ENCODE assay signal across 20 cellular contexts in genomic region chr14:38605193-38606114, GRCh38.
DNase-seq lines count a peak whose midpoint lies in the region; ATAC-seq, FAIRE-seq and TF ChIP-seq lines count a peak whose summit lies in the region.
"Had no signal": no experiment of that assay in that cellular context is flagged by ENCODE, and none has a peak within 500 bp of the region (broad histone marks: within the 10 kb centered on the region; RNA-seq: fewer than 3 reads in every experiment).

No MANE protein-coding gene starts in this region.

- no peak overlapping the region for H2AFZ ChIP-seq in astrocyte (ENCODE audit: low read depth, low read length)
- H2AFZ ChIP-seq: parathyroid adenoma had no signal

- H4K20me1 ChIP-seq in astrocyte (ENCODE audit: insufficient read depth, low read length): no peaks in the 10 kb centered on the region

- FAIRE-seq in astrocyte (lab: Jason Lieb, UNC): no peak
- FAIRE-seq: GM12878 had no signal

- H3K4me1 ChIP-seq in Caco-2 (no peaks in the 10 kb centered on the region), astrocyte (ENCODE audit: insufficient read depth, low read length) (no peaks in the 10 kb centered on the region), right lobe of liver (peaks cover 0 to 26% (median 0%) of the 10 kb centered on the region in 4 donors)
- H3K4me1 ChIP-seq: parathyroid adenoma, stomach had no signal

- H3K36me3 ChIP-seq in Caco-2 (ENCODE audit: control insufficient read depth, insufficient read depth, low read length) (no peaks in the 10 kb centered on the region), astrocyte (ENCODE audit: insufficient read depth, low read length) (no peaks in the 10 kb centered on the region), right lobe of liver (no peaks in the 10 kb centered on the region)
- H3K36me3 ChIP-seq: stomach had no signal

- H3K9me3 Mint-ChIP-seq in Caco-2 (ENCODE audit: unreplicated experiment): no peaks in the 10 kb centered on the region
- H3K9me3 Mint-ChIP-seq in astrocyte (ENCODE audit: unreplicated experiment): peaks cover 7% of the 10 kb centered on the region
- H3K9me3 Mint-ChIP-seq in activated CD4-positive, alpha-beta memory T cell treated with anti-CD3 and anti-CD28 coated beads, Interleukin-2, amount 10 ng/mL, durations not matched to agents 7 days and 5 days: no peaks in the 10 kb centered on the region

- POLR2A ChIA-PET in Caco-2 (lab: Charles Lee): no interaction called here
- POLR2A ChIA-PET in activated CD4-positive, alpha-beta memory T cell treated with anti-CD3 and anti-CD28 coated beads, Interleukin-2, amount 10 ng/mL, durations not matched to agents 7 days and 5 days (lab: Charles Lee): no interaction called here

- CTCF ChIA-PET in Caco-2 (lab: Charles Lee): interaction anchor here (1.3 kb wide), 1 partner anchor 262 kb away, joined by 4 read pairs; no protein-coding TSS in a partner anchor
- CTCF ChIA-PET in activated CD4-positive, alpha-beta memory T cell treated with anti-CD3 and anti-CD28 coated beads, Interleukin-2, amount 10 ng/mL, durations not matched to agents 7 days and 5 days (lab: Charles Lee): no interaction called here

- ATAC-seq in right lobe of liver (peak; percentile 63 to 90 (median 74)), esophagus mucosa (no peak)
- ATAC-seq: GM12878 had no signal

- no peaks in the 10 kb centered on the region for H3K79me2 ChIP-seq in astrocyte (ENCODE audit: insufficient read depth, low read length)
- H3K79me2 ChIP-seq: parathyroid adenoma had no signal

- H3K27ac Mint-ChIP-seq in Caco-2 (ENCODE audit: unreplicated experiment) (no peak overlapping the region), astrocyte (ENCODE audit: unreplicated experiment) (no peak overlapping the region)
- H3K27ac Mint-ChIP-seq in activated CD4-positive, alpha-beta memory T cell treated with anti-CD3 and anti-CD28 coated beads, Interleukin-2, amount 10 ng/mL, durations not matched to agents 7 days and 5 days: no peak overlapping the region
- H3K27ac Mint-ChIP-seq: CD4-positive, CD25-positive, alpha-beta regulatory T cell had no signal

- 26% methylated on average over 3 of the region's 3 CpGs for WGBS in right lobe of liver (ENCODE audit: insufficient coverage, low coverage, low lambda C conversion rate, missing lambda C conversion rate)

- TF ChIP-seq CTCF in Caco-2 (IDR thresholded peaks at IDR 0.05; ENCODE audit: insufficient read depth in 1 of 2, low read depth in 1 of 2, low read length in 1 of 2, severe bottlenecking in 1 of 2, unreplicated experiment in 1 of 2) (peak; percentile 10 to 29), LNCAP (IDR thresholded peaks at IDR 0.05) (peak; percentile 43; the same call in 1 of the 2 replicates), astrocyte (IDR thresholded peaks at IDR 0.05; ENCODE audit: insufficient read depth, low read depth, low read length) (peak; percentile 25), right lobe of liver (IDR thresholded peaks at IDR 0.05) (peak; percentile 19 to 37 (median 32))

- H3K9me3 ChIP-seq in Caco-2 (no peaks in the 10 kb centered on the region), astrocyte (ENCODE audit: insufficient read depth, low read depth, low read length) (no peaks in the 10 kb centered on the region), right lobe of liver (no peaks in the 10 kb centered on the region)

- intact Hi-C loops in Caco-2 (cut with micrococcal nuclease; ENCODE audit: unreplicated experiment) (loop anchor here (1.0 to 5.0 kb wide), 3 partner anchors 262 to 703 kb away; no protein-coding TSS in a partner anchor), right lobe of liver (cut with DNase I) (no loop called here)

- H3K9ac ChIP-seq in astrocyte (ENCODE audit: low read length): no peak overlapping the region
- H3K9ac ChIP-seq: KMS-11, parathyroid adenoma had no signal

- H3K27me3 Mint-ChIP-seq in Caco-2 (ENCODE audit: insufficient read depth, unreplicated experiment) (peaks cover under 1% of the 10 kb centered on the region), astrocyte (ENCODE audit: low read depth, unreplicated experiment) (no peaks in the 10 kb centered on the region)
- no peaks in the 10 kb centered on the region for H3K27me3 Mint-ChIP-seq in activated CD4-positive, alpha-beta memory T cell treated with anti-CD3 and anti-CD28 coated beads, Interleukin-2, amount 10 ng/mL, durations not matched to agents 7 days and 5 days
- H3K27me3 Mint-ChIP-seq: CD4-positive, CD25-positive, alpha-beta regulatory T cell; central memory CD8-positive, alpha-beta T cell had no signal

- BruUV-seq in Caco-2 (replicated peaks; lab: Mats Ljungman, UMichigan): no TSS peak

- DNase-seq in Caco-2: no peak
- DNase-seq in astrocyte (ENCODE audit: low read depth): no peak
- no peak for DNase-seq in right lobe of liver
- no peak for DNase-seq in ecto neural progenitor cell (ENCODE audit: low spot score)
- DNase-seq in caudate nucleus (lab: John Stamatoyannopoulos, UW): no peak
- DNase-seq in activated CD4-positive, alpha-beta memory T cell treated with anti-CD3 and anti-CD28 coated beads, Interleukin-2, amount 10 ng/mL, durations not matched to agents 7 days and 5 days: no peak
- DNase-seq: activated CD4-positive, alpha-beta T cell treated with anti-CD3 and anti-CD28 coated beads, Interleukin-2, amount 50 U/mL, for 4 hours; activated T-cell treated with anti-CD3 and anti-CD28 coated beads, Interleukin-2, amount 50 U/mL, for 48 hours; CD4-positive, CD25-positive, alpha-beta regulatory T cell; islet precursor cell; NCI-H187; stomach; T-helper 9 cell had no signal

- TF ChIP-seq POLR2A in right lobe of liver (IDR thresholded peaks at IDR 0.05): no peak

- H3K4me3 Mint-ChIP-seq in Caco-2 (ENCODE audit: unreplicated experiment): no peak overlapping the region
- no peak overlapping the region for H3K4me3 Mint-ChIP-seq in astrocyte (ENCODE audit: unreplicated experiment)
- no peak overlapping the region for H3K4me3 Mint-ChIP-seq in activated CD4-positive, alpha-beta memory T cell treated with anti-CD3 and anti-CD28 coated beads, Interleukin-2, amount 10 ng/mL, durations not matched to agents 7 days and 5 days
- H3K4me3 Mint-ChIP-seq: CD4-positive, CD25-positive, alpha-beta regulatory T cell; central memory CD8-positive, alpha-beta T cell had no signal

- no peaks in the 10 kb centered on the region for H3K36me3 Mint-ChIP-seq in Caco-2 (ENCODE audit: insufficient read depth, unreplicated experiment)
- no peaks in the 10 kb centered on the region for H3K36me3 Mint-ChIP-seq in astrocyte (ENCODE audit: low read depth, unreplicated experiment)
- H3K36me3 Mint-ChIP-seq in activated CD4-positive, alpha-beta memory T cell treated with anti-CD3 and anti-CD28 coated beads, Interleukin-2, amount 10 ng/mL, durations not matched to agents 7 days and 5 days (ENCODE audit: low read depth): no peaks in the 10 kb centered on the region
- H3K36me3 Mint-ChIP-seq: CD4-positive, CD25-positive, alpha-beta regulatory T cell had no signal

- H3K4me2 ChIP-seq in astrocyte (ENCODE audit: low read length): no peak overlapping the region
- H3K4me2 ChIP-seq: KMS-11 had no signal

- H3K4me1 Mint-ChIP-seq in Caco-2 (ENCODE audit: low read depth, unreplicated experiment) (no peaks in the 10 kb centered on the region), astrocyte (ENCODE audit: low read depth, unreplicated experiment) (no peaks in the 10 kb centered on the region)
- H3K4me1 Mint-ChIP-seq in activated CD4-positive, alpha-beta memory T cell treated with anti-CD3 and anti-CD28 coated beads, Interleukin-2, amount 10 ng/mL, durations not matched to agents 7 days and 5 days: no peaks in the 10 kb centered on the region
- H3K4me1 Mint-ChIP-seq: CD4-positive, CD25-positive, alpha-beta regulatory T cell; central memory CD8-positive, alpha-beta T cell had no signal

- H3K4me3 ChIP-seq in Caco-2 (ENCODE audit: low read depth, low read length): no peak overlapping the region
- no peak overlapping the region for H3K4me3 ChIP-seq in astrocyte (ENCODE audit: insufficient read depth, low read depth, low read length)
- peak overlapping the region in 1 of 3 donors; percentile 25 for H3K4me3 ChIP-seq in right lobe of liver
- H3K4me3 ChIP-seq: GM12878, stomach had no signal

- no peak overlapping the region for H3K27ac ChIP-seq in astrocyte (ENCODE audit: low read depth, low read length)
- H3K27ac ChIP-seq in right lobe of liver: peak overlapping the region in 1 of 3 donors; percentile 30
- no peak overlapping the region for H3K27ac ChIP-seq in caudate nucleus (ENCODE audit: low read depth, low read length)
- H3K27ac ChIP-seq: HL-60, KMS-11, parathyroid adenoma, stomach had no signal

- H3K27me3 ChIP-seq in Caco-2 (replicated peaks; ENCODE audit: control insufficient read depth, insufficient read depth, low read length) (no peaks in the 10 kb centered on the region), astrocyte (ENCODE audit: insufficient read depth, low read length) (no peaks in the 10 kb centered on the region), right lobe of liver (no peaks in the 10 kb centered on the region)
- H3K27me3 ChIP-seq: stomach had no signal
